Comparison of ENCODE assay signal across 18 cellular contexts in the genomic region with DNA sequence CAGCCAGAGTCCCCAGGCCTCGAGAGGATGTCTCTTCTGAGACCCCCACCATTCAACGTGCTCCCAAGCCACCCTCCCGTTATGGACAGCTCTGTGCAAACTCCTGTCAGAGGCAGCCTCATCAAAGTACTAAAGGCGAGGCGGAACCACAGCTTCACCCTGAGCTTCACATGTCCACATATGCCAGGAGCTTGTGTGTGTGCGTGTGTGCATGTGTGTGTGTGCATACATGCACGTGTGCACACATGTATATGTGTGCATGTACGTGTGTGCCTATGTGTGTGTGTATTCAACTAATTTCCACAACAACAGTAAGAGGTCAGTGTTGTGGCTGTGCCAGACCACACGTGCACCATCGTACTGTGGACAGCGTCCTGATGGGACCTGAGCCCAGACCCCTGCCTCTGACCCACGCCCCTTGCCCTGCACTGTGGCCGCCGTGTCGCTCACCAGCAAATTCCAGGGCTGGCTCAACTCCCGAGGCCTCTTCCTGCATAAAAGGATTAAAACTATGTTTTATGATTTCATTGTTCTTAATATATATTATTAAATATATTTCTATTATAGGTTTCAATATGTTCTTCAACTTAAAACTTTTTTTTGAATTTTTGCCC.
DNase-seq lines count a peak whose midpoint lies in the region; ATAC-seq and TF ChIP-seq lines count a peak whose summit lies in the region.
"Had no signal": no experiment of that assay in that cellular context is flagged by ENCODE, and none has a peak within 500 bp of the region (broad histone marks: within the 10 kb centered on the region; RNA-seq: fewer than 3 reads in every experiment).

No MANE protein-coding gene starts in this region.

- H3K4me3 ChIP-seq in BLaER1 treated with 17β-estradiol and CSF1 and Interleukin-3, amounts not matched to agents 10 nM and 100 nM, result no peak overlapping the region
- no peak overlapping the region for H3K4me3 ChIP-seq in neural progenitor cell

- peak overlapping the region in 6 of 11 experiments; percentile 7 to 68 (median 38); a peak in 7 of 22 replicates for H3K4me2 ChIP-seq in BLaER1 treated with 17β-estradiol and CSF1 and Interleukin-3, amounts not matched to agents 10 nM and 100 nM
- no peak overlapping the region for H3K4me2 ChIP-seq in neural progenitor cell

- no peaks in the 10 kb centered on the region for H3K27me3 ChIP-seq in BLaER1 treated with 17β-estradiol and CSF1 and Interleukin-3, amounts not matched to agents 10 nM and 100 nM
- no peaks in the 10 kb centered on the region for H3K27me3 ChIP-seq in neural progenitor cell

- H3K36me3 ChIP-seq in BLaER1 treated with 17β-estradiol and CSF1 and Interleukin-3, amounts not matched to agents 10 nM and 100 nM, result no peaks in the 10 kb centered on the region
- H3K36me3 ChIP-seq in neural progenitor cell, result no peaks in the 10 kb centered on the region

- peak overlapping the region; percentile 60 for H3K27ac Mint-ChIP-seq in neural progenitor cell
- H3K27ac Mint-ChIP-seq: CD4-positive, CD25-positive, alpha-beta regulatory T cell; CD8-positive, alpha-beta memory T cell; HFFc6 had no signal

- H3K4me1 ChIP-seq in BLaER1 treated with 17β-estradiol and CSF1 and Interleukin-3, amounts not matched to agents 10 nM and 100 nM, result peaks cover 0 to 21% (median 13%) of the 10 kb centered on the region in 10 experiments; a peak in 13 of 20 replicates
- H3K4me1 ChIP-seq in neural progenitor cell, result peaks cover 20% of the 10 kb centered on the region

- H3K27me3 Mint-ChIP-seq in neural progenitor cell (ENCODE audit: insufficient read depth, low read depth), result peaks cover 19% of the 10 kb centered on the region
- H3K27me3 Mint-ChIP-seq: CD4-positive, CD25-positive, alpha-beta regulatory T cell had no signal

- no peak for ATAC-seq in GM21526 (IDR thresholded peaks at IDR 0.05; ENCODE audit: low FRiP score, unreplicated experiment)
- ATAC-seq in HG03378 (IDR thresholded peaks at IDR 0.05; ENCODE audit: unreplicated experiment), result no peak
- ATAC-seq: HCT116 had no signal

- TF ChIP-seq CTCF in neural progenitor cell (IDR thresholded peaks at IDR 0.05) (no peak), GM13977 (IDR thresholded peaks at IDR 0.05; ENCODE audit: extremely low read depth, insufficient read depth, missing control alignments) (no peak)

- H3K9ac ChIP-seq in BLaER1 treated with 17β-estradiol and CSF1 and Interleukin-3, amounts not matched to agents 10 nM and 100 nM, result no peak overlapping the region
- no peak overlapping the region for H3K9ac ChIP-seq in neural progenitor cell

- peak; percentile 13 for DNase-seq in activated CD8-positive, alpha-beta memory T cell treated with anti-CD3 and anti-CD28 coated beads for 24 hours
- DNase-seq in activated CD8-positive, alpha-beta memory T cell treated with anti-CD3 and anti-CD28 coated beads, Interleukin-2, amount 50 U/mL, for 48 hours, result no peak
- peak; percentile 32 for DNase-seq in ecto neural progenitor cell (ENCODE audit: low spot score)
- DNase-seq in neural progenitor cell (ENCODE audit: low spot score), result no peak
- DNase-seq in GM13977 (ENCODE audit: low spot score), result no peak
- DNase-seq: 8988T; C1 segment of cervical spinal cord; CD4-positive, CD25-positive, alpha-beta regulatory T cell; CD8-positive, alpha-beta memory T cell; COR-L47; DMS 273 treated with DMSO at 0.1 percent for 48 hours; GOT3; H7; HFFc6 had no signal

- H2AFZ ChIP-seq in neural progenitor cell (replicated peaks), result no peak overlapping the region

- H3K27ac ChIP-seq in BLaER1 treated with 17β-estradiol and CSF1 and Interleukin-3, amounts not matched to agents 10 nM and 100 nM, result no peak overlapping the region
- H3K27ac ChIP-seq in neural progenitor cell, result no peak overlapping the region

- H3K9me3 ChIP-seq in BLaER1 treated with 17β-estradiol and CSF1 and Interleukin-3, amounts not matched to agents 10 nM and 100 nM (replicated peaks in 1 of 11), result peaks cover 25 to 45% (median 39%) of the 10 kb centered on the region in 11 experiments
- H3K9me3 ChIP-seq in neural progenitor cell (ENCODE audit: low read depth), result no peaks in the 10 kb centered on the region

- peaks cover 32% of the 10 kb centered on the region for H3K9me3 Mint-ChIP-seq in neural progenitor cell

- H3K79me2 ChIP-seq in neural progenitor cell (ENCODE audit: low read depth), result no peaks in the 10 kb centered on the region

- H3K36me3 Mint-ChIP-seq in neural progenitor cell, result peaks cover 5% of the 10 kb centered on the region
- H3K36me3 Mint-ChIP-seq: CD4-positive, CD25-positive, alpha-beta regulatory T cell; CD8-positive, alpha-beta memory T cell had no signal

- H3K4me3 Mint-ChIP-seq in neural progenitor cell, result no peak overlapping the region
- H3K4me3 Mint-ChIP-seq: CD4-positive, CD25-positive, alpha-beta regulatory T cell; CD8-positive, alpha-beta memory T cell; HFFc6 had no signal

- peaks cover 35% of the 10 kb centered on the region for H3K4me1 Mint-ChIP-seq in neural progenitor cell
- H3K4me1 Mint-ChIP-seq: CD4-positive, CD25-positive, alpha-beta regulatory T cell; CD8-positive, alpha-beta memory T cell had no signal

- no peaks in the 10 kb centered on the region for H4K20me1 ChIP-seq in BLaER1 treated with 17β-estradiol and CSF1 and Interleukin-3, amounts not matched to agents 10 nM and 100 nM
- no peaks in the 10 kb centered on the region for H4K20me1 ChIP-seq in neural progenitor cell (ENCODE audit: low read depth)

- peaks cover 14% of the 10 kb centered on the region for H3F3A ChIP-seq in neural progenitor cell (ENCODE audit: low read depth)

- in situ Hi-C loops in GM13977 (cut with MboI; ENCODE audit: low pct_unique_long_range_greater_than_20kb, low sequenced_read_pairs, unreplicated experiment), result no loop called here

Comparison
In these comparisons a context has a peak if more than half of its experiments do, and no peak if none do; other contexts are left out.
1. DNase-seq: peak in activated CD8-positive, alpha-beta memory T cell treated with anti-CD3 and anti-CD28 coated beads for 24 hours (single experiment) and ecto neural progenitor cell (single experiment); none in activated CD8-positive, alpha-beta memory T cell treated with anti-CD3 and anti-CD28 coated beads, Interleukin-2, amount 50 U/mL, for 48 hours (single experiment), neural progenitor cell (single experiment) and GM13977 (single experiment).